In genomic region chr14:105184461-105184860, GRCh38 we compare ENCODE assay signal across 18 cellular contexts.
"Had no signal": no experiment of that assay in that cellular context is flagged by ENCODE, and none has a peak within 500 bp of the region (broad histone marks: within the 10 kb centered on the region; RNA-seq: fewer than 3 reads in every experiment).

No MANE protein-coding gene starts in this region.

- H3K36me3 ChIP-seq: esophagus muscularis mucosa, pancreas, suprapubic skin, upper lobe of left lung had no signal

- H3K9me3 ChIP-seq: body of pancreas, pancreas, suprapubic skin had no signal

- H3K4me1 Mint-ChIP-seq: mesothelial cell of epicardium had no signal

- ATAC-seq: activated T-cell treated with anti-CD3 and anti-CD28 coated beads, Interleukin-2, amount 50 U/mL, for 72 hours; body of pancreas; pancreas; sciatic nerve had no signal

- H3K27ac ChIP-seq: body of pancreas, esophagus muscularis mucosa, pancreas, suprapubic skin, upper lobe of left lung had no signal

- H3K4me3 Mint-ChIP-seq: activated B cell treated with CpG ODN at 0.5 μM for 24 hours; activated CD4-positive, alpha-beta T cell treated with anti-CD3 and anti-CD28 coated beads, Interleukin-2, amount 10 ng/mL, durations not matched to agents 24 days and 14 days; activated naive CD8-positive, alpha-beta T cell treated with anti-CD3 and anti-CD28 coated beads for 36 hours; activated T-cell treated with anti-CD3 and anti-CD28 coated beads, Interleukin-2, amount 50 U/mL, for 72 hours; mesothelial cell of epicardium; stimulated activated naive CD8-positive, alpha-beta T cell treated with anti-CD3 and anti-CD28 coated beads, Interleukin-15, Interleukin-2, amounts not matched to agents 100 ng/mL and 50 ng/mL, for 24 hours had no signal

- DNase-seq: activated B cell treated with CpG ODN at 0.5 μM for 24 hours; activated CD4-positive, alpha-beta T cell treated with anti-CD3 and anti-CD28 coated beads, Interleukin-2, amount 10 ng/mL, durations not matched to agents 24 days and 14 days; activated CD8-positive, alpha-beta memory T cell treated with anti-CD3 and anti-CD28 coated beads, Interleukin-2, amount 50 U/mL, for 48 hours; activated gamma-delta T cell; activated naive CD8-positive, alpha-beta T cell treated with anti-CD3 and anti-CD28 coated beads for 36 hours; activated T-cell treated with anti-CD3 and anti-CD28 coated beads, Interleukin-2, amount 50 U/mL, for 72 hours; amygdala; body of pancreas; caudate nucleus; islet precursor cell; pancreas had no signal

- H3K4me3 ChIP-seq: body of pancreas, esophagus muscularis mucosa, lung, pancreas, suprapubic skin, upper lobe of left lung had no signal

- H3K9me3 Mint-ChIP-seq: activated B cell treated with CpG ODN at 0.5 μM for 24 hours; activated CD4-positive, alpha-beta T cell treated with anti-CD3 and anti-CD28 coated beads, Interleukin-2, amount 10 ng/mL, durations not matched to agents 24 days and 14 days; stimulated activated naive CD8-positive, alpha-beta T cell treated with anti-CD3 and anti-CD28 coated beads, Interleukin-15, Interleukin-2, amounts not matched to agents 100 ng/mL and 50 ng/mL, for 24 hours had no signal

- H3K27ac Mint-ChIP-seq: activated B cell treated with CpG ODN at 0.5 μM for 24 hours; activated CD4-positive, alpha-beta T cell treated with anti-CD3 and anti-CD28 coated beads, Interleukin-2, amount 10 ng/mL, durations not matched to agents 24 days and 14 days; activated naive CD8-positive, alpha-beta T cell treated with anti-CD3 and anti-CD28 coated beads for 36 hours; activated T-cell treated with anti-CD3 and anti-CD28 coated beads, Interleukin-2, amount 50 U/mL, for 72 hours; mesothelial cell of epicardium; stimulated activated naive CD8-positive, alpha-beta T cell treated with anti-CD3 and anti-CD28 coated beads, Interleukin-15, Interleukin-2, amounts not matched to agents 100 ng/mL and 50 ng/mL, for 24 hours had no signal

- H3K27me3 ChIP-seq: body of pancreas, pancreas, upper lobe of left lung had no signal

- H3K27me3 Mint-ChIP-seq: activated naive CD8-positive, alpha-beta T cell treated with anti-CD3 and anti-CD28 coated beads for 36 hours; stimulated activated naive CD8-positive, alpha-beta T cell treated with anti-CD3 and anti-CD28 coated beads, Interleukin-15, Interleukin-2, amounts not matched to agents 100 ng/mL and 50 ng/mL, for 24 hours had no signal

- H3K36me3 Mint-ChIP-seq: activated naive CD8-positive, alpha-beta T cell treated with anti-CD3 and anti-CD28 coated beads for 36 hours; mesothelial cell of epicardium had no signal
